In the genomic region with DNA sequence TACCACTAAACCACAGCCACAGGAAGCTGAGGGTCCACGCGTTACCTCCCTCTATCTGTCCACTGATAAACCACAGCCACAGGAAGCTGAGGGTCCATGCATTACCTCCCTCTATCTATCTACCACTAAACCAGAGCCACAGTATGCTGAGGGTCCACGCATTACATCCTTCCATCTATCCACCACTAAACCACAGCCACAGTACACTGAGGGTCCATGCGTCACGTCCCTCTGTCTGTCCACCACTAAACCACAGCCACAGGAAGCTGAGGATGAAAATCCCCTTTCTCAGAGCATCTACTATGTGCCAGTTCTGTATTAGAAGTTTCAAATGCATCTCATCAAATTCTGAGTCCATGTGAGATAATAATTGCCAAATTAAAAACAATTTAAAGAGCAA, we compare ENCODE assay signal across 27 cellular contexts.
DNase-seq lines count a peak whose midpoint lies in the region; ATAC-seq and TF ChIP-seq lines count a peak whose summit lies in the region.
"Had no signal": no experiment of that assay in that cellular context is flagged by ENCODE, and none has a peak within 500 bp of the region (broad histone marks: within the 10 kb centered on the region; RNA-seq: fewer than 3 reads in every experiment).

No MANE protein-coding gene starts in this region.

- no peaks in the 10 kb centered on the region for H3K36me3 ChIP-seq in neural progenitor cell
- H3K36me3 ChIP-seq: ascending aorta, cardiac muscle cell, heart left ventricle, suprapubic skin, upper lobe of right lung had no signal

- H3K4me3 Mint-ChIP-seq in T-helper 1 cell treated with Interleukin-12 subunit alpha and Interleukin-12 subunit beta and Interleukin-4 antibody, amounts not matched to agents 30 μg/mL and 1 μg/mL, for 36 hours: no peak overlapping the region
- H3K4me3 Mint-ChIP-seq in effector memory CD8-positive, alpha-beta T cell: no peak overlapping the region
- no peak overlapping the region for H3K4me3 Mint-ChIP-seq in neural progenitor cell
- H3K4me3 Mint-ChIP-seq: activated T-helper 1 cell treated with anti-CD3 and anti-CD28 coated beads, Interleukin-12 subunit alpha, Interleukin-12 subunit beta, Interleukin-2, Interleukin-4 antibody, amounts not matched to agents 30 ng/mL and 10 ng/mL and 1 ng/mL, durations not matched to agents 14 hours and 24 hours and 36 hours; CD4-positive, alpha-beta memory T cell; dendritic cell treated with granulocyte-macrophage colony-stimulating factor and Interleukin-4, amounts not matched to agents 40 ng/mL and 50 ng/mL, for 4 days; H9 had no signal

- H3K27ac ChIP-seq in neural progenitor cell (no peak overlapping the region), dorsolateral prefrontal cortex (no peak overlapping the region)
- H3K27ac ChIP-seq: ascending aorta, cardiac muscle cell, heart left ventricle, suprapubic skin, upper lobe of right lung had no signal

- TF ChIP-seq CTCF in neural progenitor cell (IDR thresholded peaks at IDR 0.05): no peak
- TF ChIP-seq CTCF in dorsolateral prefrontal cortex (IDR thresholded peaks at IDR 0.05 in 54 of 56, conservative IDR thresholded peaks at IDR 0.05 in 2 of 56; ENCODE audit: low read depth in 1 of 56, partially characterized antibody in 56 of 56): no peak

- H3K27ac Mint-ChIP-seq in T-helper 1 cell treated with Interleukin-12 subunit alpha and Interleukin-12 subunit beta and Interleukin-4 antibody, amounts not matched to agents 30 μg/mL and 1 μg/mL, for 36 hours: peak overlapping the region; percentile 21
- peak overlapping the region in 1 of 2 donors; percentile 11 for H3K27ac Mint-ChIP-seq in effector memory CD8-positive, alpha-beta T cell
- peak overlapping the region; percentile 55 for H3K27ac Mint-ChIP-seq in neural progenitor cell
- H3K27ac Mint-ChIP-seq: activated T-helper 1 cell treated with anti-CD3 and anti-CD28 coated beads, Interleukin-12 subunit alpha, Interleukin-12 subunit beta, Interleukin-2, Interleukin-4 antibody, amounts not matched to agents 30 ng/mL and 10 ng/mL and 1 ng/mL, durations not matched to agents 14 hours and 24 hours and 36 hours; dendritic cell treated with granulocyte-macrophage colony-stimulating factor and Interleukin-4, amounts not matched to agents 40 ng/mL and 50 ng/mL, for 4 days; H9 had no signal

- peak; percentile 4 for DNase-seq in activated CD8-positive, alpha-beta memory T cell treated with anti-CD3 and anti-CD28 coated beads, Interleukin-2, amount 50 U/mL, for 4 hours
- DNase-seq in activated CD8-positive, alpha-beta memory T cell treated with anti-CD3 and anti-CD28 coated beads, Interleukin-2, amount 50 U/mL, for 48 hours: no peak
- DNase-seq in effector memory CD8-positive, alpha-beta T cell: no peak
- DNase-seq in neural progenitor cell (ENCODE audit: low spot score) (no peak), DMS53 treated with DMSO at 0.1 percent for 48 hours (lab: John Stamatoyannopoulos, UW; ENCODE audit: unreplicated experiment) (no peak), dorsolateral prefrontal cortex (no peak)
- DNase-seq: activated naive CD4-positive, alpha-beta T cell treated with anti-CD3 and anti-CD28 coated beads, Interleukin-2, amount 50 U/mL, for 16 hours; foreskin melanocyte; H9; heart left ventricle; NCI-H1092; NCI-H1694; NCI-H446; NCI-H774; SIG-M5; stimulated activated CD4-positive, alpha-beta T cell treated with anti-CD3 and anti-CD28 coated beads, Interleukin-15, amount 100 ng/mL, for 24 hours; stimulated activated CD4-positive, alpha-beta T cell treated with anti-CD3 and anti-CD28 coated beads, Interleukin-4, amount 100 ng/mL, for 4 hours; upper lobe of right lung had no signal

- no peaks in the 10 kb centered on the region for H3K9me3 ChIP-seq in neural progenitor cell (ENCODE audit: low read depth)
- H3K9me3 ChIP-seq: ascending aorta, suprapubic skin, upper lobe of right lung had no signal

- peaks cover 5% of the 10 kb centered on the region for H3K9me3 Mint-ChIP-seq in T-helper 1 cell treated with Interleukin-12 subunit alpha and Interleukin-12 subunit beta and Interleukin-4 antibody, amounts not matched to agents 30 μg/mL and 1 μg/mL, for 36 hours
- no peaks in the 10 kb centered on the region for H3K9me3 Mint-ChIP-seq in effector memory CD8-positive, alpha-beta T cell
- peaks cover under 1% of the 10 kb centered on the region for H3K9me3 Mint-ChIP-seq in neural progenitor cell
- H3K9me3 Mint-ChIP-seq: CD4-positive, alpha-beta memory T cell had no signal

- no peak overlapping the region for H3K4me2 ChIP-seq in neural progenitor cell

- intact Hi-C loops in dorsolateral prefrontal cortex (cut with DNase I): no loop called here

- peaks cover 4% of the 10 kb centered on the region for H3K4me1 Mint-ChIP-seq in T-helper 1 cell treated with Interleukin-12 subunit alpha and Interleukin-12 subunit beta and Interleukin-4 antibody, amounts not matched to agents 30 μg/mL and 1 μg/mL, for 36 hours (ENCODE audit: low read depth)
- peaks cover 8 to 9% of the 10 kb centered on the region in 2 donors for H3K4me1 Mint-ChIP-seq in effector memory CD8-positive, alpha-beta T cell (ENCODE audit: low read depth in 2 of 2)
- H3K4me1 Mint-ChIP-seq in neural progenitor cell: peaks cover 4% of the 10 kb centered on the region

- no peak overlapping the region for H3K9ac ChIP-seq in neural progenitor cell

- H4K20me1 ChIP-seq in neural progenitor cell (ENCODE audit: low read depth): no peaks in the 10 kb centered on the region

- no peaks in the 10 kb centered on the region for H3K27me3 Mint-ChIP-seq in T-helper 1 cell treated with Interleukin-12 subunit alpha and Interleukin-12 subunit beta and Interleukin-4 antibody, amounts not matched to agents 30 μg/mL and 1 μg/mL, for 36 hours (ENCODE audit: low read depth)
- peaks cover 10 to 14% of the 10 kb centered on the region in 2 donors for H3K27me3 Mint-ChIP-seq in effector memory CD8-positive, alpha-beta T cell
- H3K27me3 Mint-ChIP-seq in neural progenitor cell (ENCODE audit: insufficient read depth, low read depth): no peaks in the 10 kb centered on the region

- H3K4me1 ChIP-seq in neural progenitor cell: peaks cover 4% of the 10 kb centered on the region
- H3K4me1 ChIP-seq: ascending aorta, heart left ventricle, suprapubic skin, upper lobe of right lung had no signal

- H3K79me2 ChIP-seq in neural progenitor cell (ENCODE audit: low read depth): no peaks in the 10 kb centered on the region

- H3K4me3 ChIP-seq in neural progenitor cell (no peak overlapping the region), dorsolateral prefrontal cortex (no peak overlapping the region)
- H3K4me3 ChIP-seq: ascending aorta, cardiac muscle cell, heart left ventricle, K562, suprapubic skin, upper lobe of right lung had no signal

- ATAC-seq in effector memory CD8-positive, alpha-beta T cell (replicated peaks): peak; percentile 21
- ATAC-seq in GM21723 (IDR thresholded peaks at IDR 0.05; ENCODE audit: unreplicated experiment): no peak
- ATAC-seq: heart left ventricle, K562, upper lobe of right lung had no signal

- H2AFZ ChIP-seq in neural progenitor cell (replicated peaks): no peak overlapping the region

- H3K36me3 Mint-ChIP-seq in T-helper 1 cell treated with Interleukin-12 subunit alpha and Interleukin-12 subunit beta and Interleukin-4 antibody, amounts not matched to agents 30 μg/mL and 1 μg/mL, for 36 hours (ENCODE audit: low read depth): no peaks in the 10 kb centered on the region
- H3K36me3 Mint-ChIP-seq in effector memory CD8-positive, alpha-beta T cell (ENCODE audit: insufficient read depth): no peaks in the 10 kb centered on the region
- no peaks in the 10 kb centered on the region for H3K36me3 Mint-ChIP-seq in neural progenitor cell
- H3K36me3 Mint-ChIP-seq: CD4-positive, alpha-beta memory T cell had no signal

- peaks cover 1% of the 10 kb centered on the region for H3F3A ChIP-seq in neural progenitor cell (ENCODE audit: low read depth)

- H3K27me3 ChIP-seq in neural progenitor cell (no peaks in the 10 kb centered on the region), dorsolateral prefrontal cortex (peaks cover 0 to 3% (median 0%) of the 10 kb centered on the region in 45 donors)
- H3K27me3 ChIP-seq: ascending aorta, cardiac muscle cell had no signal
